8 cellular contexts compared by ENCODE assay signal in genomic region chrX:71118032-71118984, GRCh38. TPM values are rescaled to one million over a fixed set of nuclear protein-coding genes. Genes with fewer than 3 reads are reported as not detected.
DNase-seq lines count a peak whose midpoint lies in the region; ATAC-seq and TF ChIP-seq lines count a peak whose summit lies in the region.

Gene MED12 (plus strand): TSS chrX:71118596. CDS start chrX:71118755, 159 bp downstream.

- H3K79me2 ChIP-seq in GM23338 (replicated peaks; ENCODE audit: insufficient read depth) = no peaks in the 10 kb centered on the region

- ATAC-seq in GM23338 = peak; percentile 91

- TF ChIP-seq CTCF in GM23338 (conservative IDR thresholded peaks at IDR 0.05; ENCODE audit: low read depth in 2 of 2) (no peak), LNCaP clone FGC (IDR thresholded peaks at IDR 0.05; ENCODE audit: control insufficient read depth, extremely low read depth, insufficient read depth) (no peak), foreskin fibroblast (IDR thresholded peaks at IDR 0.05; ENCODE audit: low read depth, low read length) (no peak), neural crest cell (conservative IDR thresholded peaks at IDR 0.05) (no peak), stomach (IDR thresholded peaks at IDR 0.05) (no peak)

- intact Hi-C loops in stomach (cut with DNase I; ENCODE audit: low total_unique reads) = no loop called here

- H3K4me1 Mint-ChIP-seq in GM23338 = no peaks in the 10 kb centered on the region; the same call in 2 of the 3 replicates
- no peaks in the 10 kb centered on the region for H3K4me1 Mint-ChIP-seq in neural crest cell

- whole genome bisulfite sequencing in stomach, 5 donors = 0 to 27% (median 2%) methylated on average over 28 to 56 of the region's 56 CpGs

- H3K4me3 ChIP-seq in GM23338 (peak within 1 kb of the TSS; percentile 70), LNCaP clone FGC (ENCODE audit: low read depth, low read length) (peak within 1 kb of the TSS; percentile 64), foreskin fibroblast (ENCODE audit: low read depth in 1 of 2, low read length in 2 of 2) (peak within 1 kb of the TSS; percentile 66 to 73), stomach (peak within 1 kb of the TSS; percentile 57 to 69 (median 63))

- H3K36me3 ChIP-seq in GM23338 (ENCODE audit: insufficient read depth) (no peaks in the 10 kb centered on the region), stomach (peaks cover under 1 to 33% (median 27%) of the 10 kb centered on the region in 4 donors)

- TF ChIP-seq POLR2A in stomach (IDR thresholded peaks at IDR 0.05) = no peak

- H3K4me2 ChIP-seq in GM23338 = peak within 1 kb of the TSS; percentile 82

- H4K20me1 ChIP-seq in GM23338 (replicated peaks; ENCODE audit: insufficient read depth) = 0 out of 2 replicates have a peak, but pooled peaks cover 4% of the 10 kb centered on the region

- H3K4me1 ChIP-seq in GM23338 (ENCODE audit: insufficient read depth) (0 out of 2 replicates have a peak, but pooled peaks cover 5% of the 10 kb centered on the region), stomach (peaks cover 0 to 25% (median 12%) of the 10 kb centered on the region in 4 donors)

- DNase-seq in EL (peak; percentile 82), GM23338 (ENCODE audit: low spot score) (peak; percentile 87), LNCaP clone FGC (ENCODE audit: low read depth) (no peak), SHP77 treated with DMSO at 0.1 percent for 48 hours (lab: John Stamatoyannopoulos, UW) (peak; percentile 24), foreskin fibroblast (peak; percentile 71 to 90), neural crest cell (ENCODE audit: low read depth, low spot score) (peak; percentile 73), stomach (peak; percentile 80)
- DNase-seq in activated gamma-delta T cell treated with anti-CD3 and anti-CD28 coated beads, Interleukin-2, amount 50 U/mL, for 16 hours (ENCODE audit: low read depth) = peak; percentile 67

- H3K36me3 Mint-ChIP-seq in GM23338 (ENCODE audit: low read depth) (peaks cover 36% of the 10 kb centered on the region), neural crest cell (ENCODE audit: low read depth) (peaks cover 11% of the 10 kb centered on the region)

- no peaks in the 10 kb centered on the region for H3K9me3 Mint-ChIP-seq in GM23338
- H3K9me3 Mint-ChIP-seq in neural crest cell = peaks cover 5% of the 10 kb centered on the region

- H3K27me3 ChIP-seq in GM23338 (ENCODE audit: insufficient read depth) = peaks cover 30% of the 10 kb centered on the region
- no peaks in the 10 kb centered on the region for H3K27me3 ChIP-seq in stomach

- H3K27me3 Mint-ChIP-seq in GM23338 (ENCODE audit: insufficient read depth, low read depth, poor library complexity) (no peaks in the 10 kb centered on the region), neural crest cell (ENCODE audit: low read depth) (no peaks in the 10 kb centered on the region)

- no peaks in the 10 kb centered on the region for H3K9me2 ChIP-seq in GM23338 (ENCODE audit: insufficient read depth)

- H3K27ac Mint-ChIP-seq in GM23338 (no peak within 1 kb of the TSS; the same call in 1 of the 2 replicates), neural crest cell (ENCODE audit: unreplicated experiment) (peak within 1 kb of the TSS; percentile 88)

- H3K9me3 ChIP-seq in stomach = no peaks in the 10 kb centered on the region

- no peak for TF ChIP-seq EP300 in stomach (IDR thresholded peaks at IDR 0.05)

- H3F3A ChIP-seq in GM23338 (replicated peaks; ENCODE audit: low read depth) = peaks cover 5% of the 10 kb centered on the region; the same call in 1 of the 2 replicates

- no peak within 1 kb of the TSS for H2AFZ ChIP-seq in GM23338

- no peak within 1 kb of the TSS for H3K27ac ChIP-seq in GM23338 (ENCODE audit: low read depth)
- peak within 1 kb of the TSS; percentile 72 to 87 (median 86) for H3K27ac ChIP-seq in stomach

- H3K4me3 Mint-ChIP-seq in GM23338 = peak within 1 kb of the TSS; percentile 78
- peak within 1 kb of the TSS; percentile 90 for H3K4me3 Mint-ChIP-seq in neural crest cell

TF ChIP-seq in GM23338, 12 proteins besides CTCF, POLR2A, EP300 and RAD21:
- no peak for TF ChIP-seq CREB1 (CRISPR knock-in tag; IDR thresholded peaks at IDR 0.05; ENCODE audit: low read depth)
- peak; percentile 43; the same call in 1 of the 2 replicates for TF ChIP-seq NANOG (IDR thresholded peaks at IDR 0.05; ENCODE audit: borderline replicate concordance)

RNA-seq across cellular contexts. Expression of gene MED12, which starts in this region (rescaled TPM):
- total RNA-seq in GM23338 (2014; rRNA removed; shearing (Covaris generic)) = 35.2 and 40.6 TPM in 2 replicates
- polyA plus RNA-seq in GM23338 (2016; fragmentation: Nextera tagmentation; extraction: Ambion mirVana) (6.9 and 7.1 TPM in 2 replicates), stomach (1 to 10 TPM; 6.2 to 9.5 (median 8.2) TPM)
- total RNA-seq in neural crest cell (72.5 and 76.3 TPM in 2 replicates), stomach (10 to 100 TPM; 20.7 to 53.3 (median 36.2) TPM)
